ENCODE assay signal across 1 cellular context in genomic region chr11:66846671-66847091, GRCh38.
TF ChIP-seq lines count a peak whose summit lies in the region.

No MANE protein-coding gene starts in this region.

TF ChIP-seq in SK-N-SH, 30 proteins besides CTCF, POLR2A, EP300 and RAD21 (continued from another document):
- TF ChIP-seq TCF12 (IDR thresholded peaks at IDR 0.05) (no peak), JUND (IDR thresholded peaks at IDR 0.05) (no peak)
